19 cellular contexts compared by ENCODE assay signal in genomic region chr9:70007831-70008230, GRCh38. TPM values are rescaled to one million over a fixed set of nuclear protein-coding genes. Genes with fewer than 3 reads are reported as not detected.
"Had no signal": no experiment of that assay in that cellular context is flagged by ENCODE, and none has a peak within 500 bp of the region (broad histone marks: within the 10 kb centered on the region; RNA-seq: fewer than 3 reads in every experiment).

No MANE protein-coding gene starts in this region.

- H3K9ac ChIP-seq: SK-N-SH had no signal

- DNase-seq: KBM-7, MG63, NCI-H1092, NCI-H1105 treated with DMSO at 0.1 percent for 48 hours, NCI-H1417 treated with DMSO at 0.1 percent for 48 hours, NCI-H146, NCI-H1694 treated with DMSO at 0.1 percent for 48 hours, NCI-H1930, NCI-H2081, NCI-H2107, NCI-H226, NCI-H446, NCI-H510A, NCI-H524 treated with DMSO at 0.1 percent for 48 hours, NCI-H69, NCI-H774, RPMI8226, SHP77, SK-N-SH had no signal

- H3K4me2 ChIP-seq: SK-N-SH had no signal

- H3K27me3 ChIP-seq: MG63 had no signal

- H3K4me3 ChIP-seq: MG63 had no signal

- H3K9me3 ChIP-seq: MG63, SK-N-SH had no signal

- H3K36me3 ChIP-seq: MG63 had no signal

RNA-seq across cellular contexts. Expression of gene MAMDC2, which starts 35.8 kb away (rescaled TPM):
- polyA plus RNA-seq: SK-N-SH had no signal
